ENCODE assay signal across 9 cellular contexts in genomic region chr19:15448778-15449619, GRCh38. TPM values are rescaled to one million over a fixed set of nuclear protein-coding genes. Genes with fewer than 3 reads are reported as not detected.
DNase-seq lines count a peak whose midpoint lies in the region; ATAC-seq and TF ChIP-seq lines count a peak whose summit lies in the region.
"Had no signal": no experiment of that assay in that cellular context is flagged by ENCODE, and none has a peak within 500 bp of the region (broad histone marks: within the 10 kb centered on the region; RNA-seq: fewer than 3 reads in every experiment).

No MANE protein-coding gene starts in this region.

- H3F3A ChIP-seq in SU-DHL-6 (ENCODE audit: insufficient read depth): peaks cover 8% of the 10 kb centered on the region; the same call in 1 of the 2 replicates

- ATAC-seq in GM19023 (IDR thresholded peaks at IDR 0.05; ENCODE audit: unreplicated experiment) (peak; percentile 6), gastroesophageal sphincter (no peak)

- TF ChIP-seq EP300 in gastroesophageal sphincter (IDR thresholded peaks at IDR 0.05): no peak

- H4K20me1 ChIP-seq in SU-DHL-6 (ENCODE audit: low read depth, low read length): no peaks in the 10 kb centered on the region

- DNase-seq in AG04449 (ENCODE audit: low read depth, low spot score): no peak
- no peak for DNase-seq in NCI-H524 (lab: John Stamatoyannopoulos, UW)
- DNase-seq in T1000 (lab: John Stamatoyannopoulos, UW): no peak
- DNase-seq in glomerular visceral epithelial cell (ENCODE audit: extremely low spot score): no peak

- no peak overlapping the region for H2AFZ ChIP-seq in SU-DHL-6 (ENCODE audit: low read depth, low read length, severe bottlenecking)

- POLR2A ChIA-PET in AG04449 (lab: Yijun Ruan, JAX): interaction anchor here (1.0 kb wide), 1 partner anchor 16 kb away, joined by 3 read pairs; no protein-coding TSS in a partner anchor

- H3K4me2 ChIP-seq in SU-DHL-6 (ENCODE audit: low read depth, low read length, poor library complexity, severe bottlenecking): peak overlapping the region; percentile 30

- no peaks in the 10 kb centered on the region for H3K9me2 ChIP-seq in SU-DHL-6 (replicated peaks; ENCODE audit: insufficient read depth, low read length)

- no peak overlapping the region for H3K27ac ChIP-seq in SU-DHL-6 (ENCODE audit: low read depth, low read length)
- peak overlapping the region; percentile 6 to 93 (median 90) for H3K27ac ChIP-seq in gastroesophageal sphincter
- peak overlapping the region in 20 of 21 experiments; percentile 3 to 87 (median 72) for H3K27ac ChIP-seq in skin epidermis

- no peaks in the 10 kb centered on the region for H3K27me3 ChIP-seq in SU-DHL-6 (ENCODE audit: low read length)
- H3K27me3 ChIP-seq in gastroesophageal sphincter: peaks cover 1% of the 10 kb centered on the region

- peaks cover 0 to 59% (median 7%) of the 10 kb centered on the region in 3 donors for H3K4me1 ChIP-seq in gastroesophageal sphincter

- no peak overlapping the region for H3K9ac ChIP-seq in SU-DHL-6 (ENCODE audit: low read length)

- CTCF ChIA-PET in AG04449 (lab: Yijun Ruan, JAX): no interaction called here

- no peaks in the 10 kb centered on the region for H3K79me2 ChIP-seq in SU-DHL-6 (ENCODE audit: insufficient read depth, low read length)

- H3K4me3 ChIP-seq in AG04449 (ENCODE audit: low read depth, low read length) (peak overlapping the region; percentile 70), SU-DHL-6 (ENCODE audit: insufficient read depth, low read length, poor library complexity, severe bottlenecking) (no peak overlapping the region), gastroesophageal sphincter (peak overlapping the region; percentile 45 to 82), skin epidermis (peak overlapping the region; percentile 43 to 60 (median 50))

- TF ChIP-seq CTCF in AG04449 (IDR thresholded peaks at IDR 0.05; ENCODE audit: insufficient read depth, low read length, missing control alignments) (no peak), SU-DHL-6 (IDR thresholded peaks at IDR 0.05; ENCODE audit: insufficient read depth, low read length, poor library complexity, severe bottlenecking) (no peak), gastroesophageal sphincter (IDR thresholded peaks at IDR 0.05) (no peak)

- WGBS in gastroesophageal sphincter (ENCODE audit: low coverage in 1 of 2), 2 donors: 6 to 7% methylated on average over 2 to 3 of the region's 43 CpGs

- no peak for TF ChIP-seq POLR2A in gastroesophageal sphincter (IDR thresholded peaks at IDR 0.05)

- H3K36me3 ChIP-seq in SU-DHL-6 (ENCODE audit: low read length): no peaks in the 10 kb centered on the region
- H3K36me3 ChIP-seq in gastroesophageal sphincter: peaks cover 0 to 35% of the 10 kb centered on the region in 2 donors

- H3K9me3 ChIP-seq in SU-DHL-6 (ENCODE audit: insufficient read depth, low read length): no peaks in the 10 kb centered on the region
- H3K9me3 ChIP-seq in gastroesophageal sphincter: no peaks in the 10 kb centered on the region

RNA-seq across cellular contexts. Expression of gene WIZ, which starts 0.8 kb away (rescaled TPM):
- 10 to 100 TPM; 24.4 to 94.6 (median 49.9) TPM for total RNA-seq in gastroesophageal sphincter

RNA-seq across cellular contexts. Expression of gene RASAL3, which starts 15.3 kb away (rescaled TPM):
- total RNA-seq in gastroesophageal sphincter: 1 to 10 TPM; 1.3 to 3.1 (median 2.1) TPM

RNA-seq across cellular contexts. Expression of gene AKAP8L, which starts 30.2 kb away (rescaled TPM):
- 100 to 1,000 TPM in 1 of 4 donors, 10 to 100 TPM in 3; 61.3 to 102 (median 70.1) TPM for total RNA-seq in gastroesophageal sphincter

RNA-seq across cellular contexts. Expression of gene PGLYRP2, which starts 30.3 kb away (rescaled TPM):
- total RNA-seq in gastroesophageal sphincter: not detected
- total RNA-seq: renal cortical epithelial cell had no signal

RNA-seq across cellular contexts. Expression of gene CYP4F22, which starts 59.3 kb away (rescaled TPM):
- under 1 TPM in 3 of 4 donors, not detected in 1; 0.19 to 0.47 (median 0.47) TPM for total RNA-seq in gastroesophageal sphincter
- total RNA-seq: renal cortical epithelial cell had no signal
